Comparison of ENCODE assay signal across 22 cellular contexts in the genomic region with DNA sequence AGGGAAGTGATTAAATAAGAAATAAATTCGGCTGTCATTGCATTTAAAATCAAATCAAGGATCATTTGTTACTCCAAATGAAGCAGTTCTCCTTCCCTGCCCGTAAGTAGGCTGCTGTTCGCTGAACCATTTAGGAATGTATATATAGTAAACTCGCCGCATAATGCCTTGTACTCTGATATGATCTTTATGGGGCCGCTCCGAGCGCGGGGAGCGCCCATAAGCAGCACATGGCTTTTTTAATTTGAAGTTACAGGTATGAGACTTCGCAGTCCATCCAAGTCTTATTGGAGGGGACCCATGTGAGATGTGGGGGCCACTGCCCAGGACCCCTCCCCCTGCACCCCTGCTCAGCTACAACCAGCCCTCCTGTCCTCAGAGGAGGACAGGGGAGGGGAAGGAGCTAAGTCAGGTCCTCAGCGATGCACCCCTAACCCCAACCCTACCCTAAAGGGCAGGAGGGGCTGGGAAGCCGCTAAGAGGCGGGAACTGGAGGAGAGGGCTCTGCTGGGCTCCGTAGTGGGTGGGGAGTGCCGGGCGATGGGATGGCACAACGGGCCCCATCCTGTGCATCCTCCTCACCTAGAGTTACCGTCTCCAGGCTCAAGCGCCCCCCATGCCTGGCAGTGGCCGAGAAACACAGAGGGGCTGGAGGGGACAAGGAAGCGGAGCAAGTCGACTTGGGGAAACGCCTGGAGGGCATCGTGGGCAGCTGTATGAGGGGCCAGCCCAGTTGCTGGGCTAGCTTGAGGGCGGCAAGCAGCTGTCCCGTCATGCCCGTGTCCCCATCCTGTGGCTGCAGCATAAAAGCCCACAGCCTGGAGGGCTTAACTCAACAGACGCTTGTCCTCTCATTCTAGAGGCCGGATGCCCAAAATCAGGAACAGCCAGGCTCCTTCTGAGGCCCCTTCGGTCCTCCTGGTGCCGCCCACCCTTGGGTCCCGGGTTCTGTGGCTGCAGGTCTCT.
"Had no signal": no experiment of that assay in that cellular context is flagged by ENCODE, and none has a peak within 500 bp of the region (broad histone marks: within the 10 kb centered on the region; RNA-seq: fewer than 3 reads in every experiment).

No MANE protein-coding gene starts in this region.

- H3K4me3 Mint-ChIP-seq: activated CD4-positive, alpha-beta memory T cell treated with anti-CD3 and anti-CD28 coated beads, Interleukin-2, amount 10 ng/mL, durations not matched to agents 7 days and 5 days; activated CD8-positive, alpha-beta memory T cell treated with anti-CD3 and anti-CD28 coated beads, Interleukin-2, amount 10 ng/mL, durations not matched to agents 7 days and 5 days; activated naive CD8-positive, alpha-beta T cell; endodermal cell; mesothelial cell of epicardium; nephron; stimulated activated naive B cell treated with anti-CD40 and anti-IgM and Interleukin-4, amounts not matched to agents 10 μg/mL and 1 μg/mL and 100 μg/mL, for 72 hours had no signal

- H3K27me3 Mint-ChIP-seq: activated CD4-positive, alpha-beta memory T cell treated with anti-CD3 and anti-CD28 coated beads, Interleukin-2, amount 10 ng/mL, durations not matched to agents 7 days and 5 days; activated CD8-positive, alpha-beta memory T cell treated with anti-CD3 and anti-CD28 coated beads, Interleukin-2, amount 10 ng/mL, durations not matched to agents 7 days and 5 days; activated naive CD8-positive, alpha-beta T cell had no signal

- H3K27ac ChIP-seq: epithelial cell of prostate, lower lobe of right lung, sigmoid colon, thyroid gland had no signal

- H3K27me3 ChIP-seq: thyroid gland had no signal

- H3K36me3 ChIP-seq: lower lobe of right lung, sigmoid colon, thyroid gland had no signal

- ATAC-seq: activated CD8-positive, alpha-beta memory T cell treated with anti-CD3 and anti-CD28 coated beads, Interleukin-2, amount 10 ng/mL, durations not matched to agents 7 days and 5 days; lower lobe of right lung; stimulated activated naive B cell treated with anti-CD40 and anti-IgM and Interleukin-4, amounts not matched to agents 10 μg/mL and 1 μg/mL and 100 μg/mL, for 72 hours had no signal

- H3K4me3 ChIP-seq: lower lobe of right lung, sigmoid colon, thyroid gland had no signal

- H3K4me1 ChIP-seq: thyroid gland had no signal

- H3K9me3 Mint-ChIP-seq: activated CD4-positive, alpha-beta memory T cell treated with anti-CD3 and anti-CD28 coated beads, Interleukin-2, amount 10 ng/mL, durations not matched to agents 7 days and 5 days; endodermal cell; mesothelial cell of epicardium; nephron; stimulated activated naive B cell treated with anti-CD40 and anti-IgM and Interleukin-4, amounts not matched to agents 10 μg/mL and 1 μg/mL and 100 μg/mL, for 72 hours had no signal

- DNase-seq: activated CD4-positive, alpha-beta memory T cell treated with anti-CD3 and anti-CD28 coated beads, Interleukin-2, amount 10 ng/mL, durations not matched to agents 7 days and 5 days; activated CD4-positive, alpha-beta T cell treated with anti-CD3 and anti-CD28 coated beads for 48 hours; activated CD4-positive, CD25-positive, alpha-beta regulatory T cell; activated CD8-positive, alpha-beta memory T cell treated with anti-CD3 and anti-CD28 coated beads, Interleukin-2, amount 10 ng/mL, durations not matched to agents 7 days and 5 days; amniotic stem cell; caudate nucleus; endodermal cell; foreskin melanocyte; glutamatergic neuron; hippocampal formation; islet precursor cell; lower lobe of right lung; occipital lobe; posterior cingulate gyrus; sigmoid colon; stimulated activated naive B cell treated with anti-CD40 and anti-IgM and Interleukin-4, amounts not matched to agents 10 μg/mL and 1 μg/mL and 100 μg/mL, for 72 hours; T-helper 2 cell; thyroid gland had no signal

- H3K27ac Mint-ChIP-seq: activated CD4-positive, alpha-beta memory T cell treated with anti-CD3 and anti-CD28 coated beads, Interleukin-2, amount 10 ng/mL, durations not matched to agents 7 days and 5 days; activated CD8-positive, alpha-beta memory T cell treated with anti-CD3 and anti-CD28 coated beads, Interleukin-2, amount 10 ng/mL, durations not matched to agents 7 days and 5 days; activated naive CD8-positive, alpha-beta T cell; endodermal cell; mesothelial cell of epicardium; stimulated activated naive B cell treated with anti-CD40 and anti-IgM and Interleukin-4, amounts not matched to agents 10 μg/mL and 1 μg/mL and 100 μg/mL, for 72 hours had no signal

- H3K9me3 ChIP-seq: lower lobe of right lung, sigmoid colon, thyroid gland had no signal

- H3K36me3 Mint-ChIP-seq: activated CD8-positive, alpha-beta memory T cell treated with anti-CD3 and anti-CD28 coated beads, Interleukin-2, amount 10 ng/mL, durations not matched to agents 7 days and 5 days; activated naive CD8-positive, alpha-beta T cell; mesothelial cell of epicardium; stimulated activated naive B cell treated with anti-CD40 and anti-IgM and Interleukin-4, amounts not matched to agents 10 μg/mL and 1 μg/mL and 100 μg/mL, for 72 hours had no signal
